In genomic region chrX:68750316-68750715, GRCh38 we compare ENCODE assay signal across 26 cellular contexts.
A peak's percentile ranks its signal among the peaks of the same experiment; 100 is the strongest.
DNase-seq lines count a peak whose midpoint lies in the region; ATAC-seq, FAIRE-seq and TF ChIP-seq lines count a peak whose summit lies in the region.
"Had no signal": no experiment of that assay in that cellular context is flagged by ENCODE, and none has a peak within 500 bp of the region (broad histone marks: within the 10 kb centered on the region; RNA-seq: fewer than 3 reads in every experiment).

No MANE protein-coding gene starts in this region.

- H3K27ac Mint-ChIP-seq in osteocyte (ENCODE audit: unreplicated experiment): no peak overlapping the region
- H3K27ac Mint-ChIP-seq: CD4-positive, alpha-beta memory T cell; CD4-positive, CD25-positive, alpha-beta regulatory T cell; CD8-positive, alpha-beta memory T cell had no signal

- intact Hi-C loops in left ventricle myocardium inferior (cut with micrococcal nuclease): no loop called here

- H3K27me3 ChIP-seq in bronchial epithelial cell (ENCODE audit: control insufficient read depth, insufficient read depth, low read length) (no peaks in the 10 kb centered on the region), left ventricle myocardium inferior (ENCODE audit: low read depth) (no peaks in the 10 kb centered on the region)
- H3K27me3 ChIP-seq: BE2C had no signal

- no peak for TF ChIP-seq POLR2A in A549 (IDR thresholded peaks at IDR 0.05; ENCODE audit: low read length)

- H3K4me1 Mint-ChIP-seq in osteocyte (ENCODE audit: unreplicated experiment): no peaks in the 10 kb centered on the region
- H3K4me1 Mint-ChIP-seq: CD4-positive, alpha-beta memory T cell; CD4-positive, CD25-positive, alpha-beta regulatory T cell; CD8-positive, alpha-beta memory T cell had no signal

- CTCF ChIA-PET in A549 (lab: Yijun Ruan, JAX): interaction anchor here (2.3 kb wide), 1 partner anchor 17 kb away, joined by 8 read pairs; no protein-coding TSS in a partner anchor

- no peak overlapping the region for H3K4me2 ChIP-seq in A549
- H3K4me2 ChIP-seq: BLaER1 had no signal

- POLR2A ChIA-PET in A549 (lab: Yijun Ruan, JAX): no interaction called here

- no peak for DNase-seq in A549 (ENCODE audit: low read depth in 1 of 2, low spot score in 1 of 2)
- no peak for DNase-seq in bronchial epithelial cell (ENCODE audit: low read depth)
- DNase-seq in osteocyte (ENCODE audit: extremely low spot score, unreplicated experiment): peak; percentile 32
- DNase-seq in ureter (ENCODE audit: low spot score): peak; percentile 19
- no peak for DNase-seq in left ventricle myocardium inferior
- no peak for DNase-seq in activated naive CD4-positive, alpha-beta T cell treated with Interleukin-2 at 50 U/mL for 16 hours
- DNase-seq: ACHN; BE2C; C1 segment of cervical spinal cord; CD4-positive, alpha-beta memory T cell; CD4-positive, CD25-positive, alpha-beta regulatory T cell; CD8-positive, alpha-beta memory T cell; COR-L47; DMS 273 treated with DMSO at 0.1 percent for 48 hours; DMS153; DMS53; DMS79; DND-41; EL; GDM1 had no signal

- H3K9me3 ChIP-seq in A549: no peaks in the 10 kb centered on the region
- H3K9me3 ChIP-seq in left ventricle myocardium inferior (replicated peaks): no peaks in the 10 kb centered on the region
- H3K9me3 ChIP-seq: BE2C, BLaER1 had no signal

- TF ChIP-seq CTCF in A549 (IDR thresholded peaks at IDR 0.05): no peak
- no peak for TF ChIP-seq CTCF in bronchial epithelial cell (IDR thresholded peaks at IDR 0.05; ENCODE audit: insufficient read depth, low read length, severe bottlenecking)
- no peak for TF ChIP-seq CTCF in osteocyte (IDR thresholded peaks at IDR 0.05)
- no peak for TF ChIP-seq CTCF in left ventricle myocardium inferior (IDR thresholded peaks at IDR 0.05; ENCODE audit: borderline replicate concordance)

- ATAC-seq in A549 (no peak), HG02852 (IDR thresholded peaks at IDR 0.05; ENCODE audit: unreplicated experiment) (no peak)
- ATAC-seq: GM12878 had no signal

- TF ChIP-seq EP300 in A549 (IDR thresholded peaks at IDR 0.05): no peak

- peaks cover 5% of the 10 kb centered on the region for H3K9me3 Mint-ChIP-seq in osteocyte (ENCODE audit: unreplicated experiment)
- H3K9me3 Mint-ChIP-seq: CD4-positive, alpha-beta memory T cell; CD8-positive, alpha-beta memory T cell had no signal

- H3K4me1 ChIP-seq in A549 (no peaks in the 10 kb centered on the region), left ventricle myocardium inferior (no peaks in the 10 kb centered on the region)
- H3K4me1 ChIP-seq: BE2C, BLaER1 had no signal

- 71% methylated on average over 3 of the region's 3 CpGs for WGBS in A549 (ENCODE audit: missing lambda C conversion rate)

- no peak overlapping the region for H3K4me3 Mint-ChIP-seq in osteocyte (ENCODE audit: unreplicated experiment)
- H3K4me3 Mint-ChIP-seq: CD14-positive monocyte; CD4-positive, alpha-beta memory T cell; CD4-positive, CD25-positive, alpha-beta regulatory T cell; CD8-positive, alpha-beta memory T cell had no signal

- no peak for TF ChIP-seq RAD21 in A549 (conservative IDR thresholded peaks at IDR 0.05 in 1 of 2, IDR thresholded peaks at IDR 0.05 in 1 of 2)

- H3K4me3 ChIP-seq in A549 (no peak overlapping the region), bronchial epithelial cell (ENCODE audit: low read depth, low read length) (no peak overlapping the region), left ventricle myocardium inferior (no peak overlapping the region)
- H3K4me3 ChIP-seq: BLaER1, GM12878 had no signal

- no peaks in the 10 kb centered on the region for H3K27me3 Mint-ChIP-seq in osteocyte (ENCODE audit: unreplicated experiment)
- H3K27me3 Mint-ChIP-seq: CD4-positive, alpha-beta memory T cell; CD4-positive, CD25-positive, alpha-beta regulatory T cell had no signal

- H3K36me3 Mint-ChIP-seq in osteocyte (ENCODE audit: unreplicated experiment): no peaks in the 10 kb centered on the region
- H3K36me3 Mint-ChIP-seq: CD14-positive monocyte; CD4-positive, alpha-beta memory T cell; CD4-positive, CD25-positive, alpha-beta regulatory T cell; CD8-positive, alpha-beta memory T cell had no signal

- FAIRE-seq in A549 (lab: Jason Lieb, UNC) (peak; percentile 39), bronchial epithelial cell (lab: Jason Lieb, UNC) (peak; percentile 28)
- FAIRE-seq: GM12878, GM12892, GM19239 had no signal

- H3K36me3 ChIP-seq in bronchial epithelial cell (ENCODE audit: control insufficient read depth, insufficient read depth, low read length) (no peaks in the 10 kb centered on the region), left ventricle myocardium inferior (no peaks in the 10 kb centered on the region)
- H3K36me3 ChIP-seq: BE2C, BLaER1 had no signal

- H3K27ac ChIP-seq in A549: no peak overlapping the region
- no peak overlapping the region for H3K27ac ChIP-seq in left ventricle myocardium inferior (replicated peaks)
- H3K27ac ChIP-seq: BLaER1 had no signal

TF ChIP-seq in A549, 52 proteins besides CTCF, POLR2A, EP300 and RAD21:
- no peak for TF ChIP-seq JUNB (IDR thresholded peaks at IDR 0.05)
- TF ChIP-seq RARB (CRISPR knock-in tag; IDR thresholded peaks at IDR 0.05): no peak
- TF ChIP-seq HDAC2 (IDR thresholded peaks at IDR 0.05): no peak
- TF ChIP-seq JUN (IDR thresholded peaks at IDR 0.05): no peak
- TF ChIP-seq RNF2 (IDR thresholded peaks at IDR 0.05; ENCODE audit: borderline replicate concordance, low read depth): no peak
- no peak for TF ChIP-seq EHMT2 (IDR thresholded peaks at IDR 0.05; ENCODE audit: low read depth)
- no peak for TF ChIP-seq NR3C1 (IDR thresholded peaks at IDR 0.05)
- TF ChIP-seq CHD4 (IDR thresholded peaks at IDR 0.05; ENCODE audit: borderline replicate concordance): no peak
- TF ChIP-seq ELK1 (IDR thresholded peaks at IDR 0.05; ENCODE audit: low read depth, low read length): no peak
- TF ChIP-seq NPAS2 (CRISPR knock-in tag; IDR thresholded peaks at IDR 0.05; ENCODE audit: borderline replicate concordance): no peak
- no peak for TF ChIP-seq RFX5 (IDR thresholded peaks at IDR 0.05)
- TF ChIP-seq SREBF2 (IDR thresholded peaks at IDR 0.05): no peak
- TF ChIP-seq TFCP2L1 (CRISPR knock-in tag; IDR thresholded peaks at IDR 0.05): no peak
- no peak for TF ChIP-seq ZNF302 (CRISPR knock-in tag; IDR thresholded peaks at IDR 0.05)
- no peak for TF ChIP-seq KDM1A (IDR thresholded peaks at IDR 0.05; ENCODE audit: low read depth)
- TF ChIP-seq RCOR1 (IDR thresholded peaks at IDR 0.05; ENCODE audit: low read depth, low read length): no peak
- no peak for TF ChIP-seq MAZ (IDR thresholded peaks at IDR 0.05; ENCODE audit: borderline replicate concordance, low read depth, low read length)
- TF ChIP-seq HMGXB4 (CRISPR knock-in tag; IDR thresholded peaks at IDR 0.05; ENCODE audit: borderline replicate concordance): no peak
- no peak for TF ChIP-seq E2F6 (IDR thresholded peaks at IDR 0.05; ENCODE audit: borderline replicate concordance, low read depth)
- TF ChIP-seq EHF (CRISPR knock-in tag; IDR thresholded peaks at IDR 0.05): no peak

Comparison
In these comparisons a context has a peak if more than half of its experiments do, and no peak if none do; other contexts are left out.
1. DNase-seq: peak in osteocyte (single experiment) and ureter (single experiment); none in A549 (0 of 2), bronchial epithelial cell (single experiment), left ventricle myocardium inferior (single experiment) and activated naive CD4-positive, alpha-beta T cell treated with Interleukin-2 at 50 U/mL for 16 hours (single experiment).